Comparison of ENCODE assay signal across 1 cellular context in the genomic region with DNA sequence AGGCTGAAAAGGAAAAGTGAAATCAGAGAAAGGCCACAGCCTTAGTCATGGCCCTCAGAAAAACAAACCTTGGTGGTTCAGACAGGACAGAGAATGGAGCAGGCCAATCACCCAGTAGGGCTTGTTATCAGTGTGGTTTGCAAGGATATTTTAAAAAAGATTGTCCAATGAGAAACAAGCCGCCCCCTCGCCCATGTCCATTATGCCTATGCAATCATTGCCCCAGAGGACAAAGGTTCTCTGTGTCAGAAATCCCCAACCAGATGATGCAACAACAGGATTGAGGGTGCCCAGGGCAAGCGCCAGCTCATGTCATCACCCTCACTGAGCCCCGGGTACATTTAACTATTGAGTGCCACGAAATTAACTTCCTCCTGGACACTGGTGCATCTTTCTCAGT.
TF ChIP-seq lines count a peak whose summit lies in the region.
"Not testable (repeated sequence)": the region's sequence is repeated elsewhere in the genome, so short reads cannot be mapped to it uniquely, and the experiment has no call there.

No MANE protein-coding gene starts in this region.

TF ChIP-seq in HepG2, 621 proteins besides CTCF, POLR2A, EP300 and RAD21 (continued from another document):
- TF ChIP-seq, protein P1, sequence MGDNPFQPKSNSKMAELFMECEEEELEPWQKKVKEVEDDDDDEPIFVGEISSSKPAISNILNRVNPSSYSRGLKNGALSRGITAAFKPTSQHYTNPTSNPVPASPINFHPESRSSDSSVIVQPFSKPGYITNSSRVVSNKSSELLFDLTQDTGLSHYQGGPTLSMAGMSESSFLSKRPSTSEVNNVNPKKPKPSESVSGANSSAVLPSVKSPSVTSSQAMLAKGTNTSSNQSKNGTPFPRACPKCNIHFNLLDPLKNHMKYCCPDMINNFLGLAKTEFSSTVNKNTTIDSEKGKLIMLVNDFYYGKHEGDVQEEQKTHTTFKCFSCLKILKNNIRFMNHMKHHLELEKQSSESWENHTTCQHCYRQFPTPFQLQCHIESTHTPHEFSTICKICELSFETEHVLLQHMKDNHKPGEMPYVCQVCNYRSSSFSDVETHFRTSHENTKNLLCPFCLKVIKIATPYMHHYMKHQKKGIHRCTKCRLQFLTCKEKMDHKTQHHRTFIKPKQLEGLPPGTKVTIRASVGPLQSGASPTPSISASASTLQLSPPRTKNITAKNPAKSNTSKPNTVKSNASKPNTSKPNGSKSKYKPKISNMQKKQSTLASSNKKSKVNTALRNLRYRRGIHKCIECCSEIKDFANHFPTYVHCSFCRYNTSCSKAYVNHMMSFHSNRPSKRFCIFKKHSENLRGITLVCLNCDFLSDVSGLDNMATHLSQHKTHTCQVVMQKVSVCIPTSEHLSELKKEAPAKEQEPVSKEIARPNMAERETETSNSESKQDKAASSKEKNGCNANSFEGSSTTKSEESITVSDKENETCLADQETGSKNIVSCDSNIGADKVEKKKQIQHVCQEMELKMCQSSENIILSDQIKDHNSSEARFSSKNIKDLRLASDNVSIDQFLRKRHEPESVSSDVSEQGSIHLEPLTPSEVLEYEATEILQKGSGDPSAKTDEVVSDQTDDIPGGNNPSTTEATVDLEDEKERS (CRISPR knock-in tag; IDR thresholded peaks at IDR 0.05), result 0 out of 2 replicates have a peak, but pooled peaks have one; percentile 66
- TF ChIP-seq NCOR1 (IDR thresholded peaks at IDR 0.05; ENCODE audit: borderline replicate concordance, low read length) (peak; percentile 53; the same call in 1 of the 2 replicates), ZKSCAN1 (IDR thresholded peaks at IDR 0.05; ENCODE audit: low read length) (0 out of 2 replicates have a peak, but pooled peaks have one; percentile 51), ZNF644 (CRISPR knock-in tag; IDR thresholded peaks at IDR 0.05; ENCODE audit: low read depth) (peak; percentile 90), SALL1 (CRISPR knock-in tag; IDR thresholded peaks at IDR 0.05) (0 out of 2 replicates have a peak, but pooled peaks have one; percentile 25), RARA (CRISPR knock-in tag; IDR thresholded peaks at IDR 0.05) (peak; percentile 65), HNF4A (CRISPR knock-in tag; IDR thresholded peaks at IDR 0.05) (peak; percentile 73), GABPB1 (CRISPR knock-in tag; IDR thresholded peaks at IDR 0.05) (peak; percentile 18; the same call in 1 of the 2 replicates), GATAD2A (CRISPR knock-in tag; IDR thresholded peaks at IDR 0.05) (peak; percentile 57), NFYB (CRISPR knock-in tag; IDR thresholded peaks at IDR 0.05) (peak; percentile 48), THAP11 (CRISPR knock-in tag; IDR thresholded peaks at IDR 0.05) (peak; percentile 23; the same call in 1 of the 2 replicates), SOX6 (CRISPR knock-in tag; IDR thresholded peaks at IDR 0.05) (peak; percentile 35; the same call in 1 of the 2 replicates), ATF7 (IDR thresholded peaks at IDR 0.05) (peak; percentile 24; the same call in 1 of the 2 replicates), CREB1 (IDR thresholded peaks at IDR 0.05) (0 out of 2 replicates have a peak, but pooled peaks have one; percentile 9), CREB1 (CRISPR knock-in tag; IDR thresholded peaks at IDR 0.05) (peak; percentile 45; the same call in 1 of the 2 replicates), CBX5 (CRISPR knock-in tag; IDR thresholded peaks at IDR 0.05; ENCODE audit: borderline replicate concordance) (peak; percentile 49; the same call in 1 of the 2 replicates), ZNF652 (CRISPR knock-in tag; IDR thresholded peaks at IDR 0.05; ENCODE audit: borderline replicate concordance, low read depth) (peak; percentile 69), ZBTB21 (CRISPR knock-in tag; IDR thresholded peaks at IDR 0.05) (peak; percentile 27; the same call in 1 of the 2 replicates), SOX13 (CRISPR knock-in tag; conservative IDR thresholded peaks at IDR 0.05 in 1 of 2, IDR thresholded peaks at IDR 0.05 in 1 of 2) (peak in 1 of 2 experiments; percentile 26; a peak in 1 of 4 replicates), TRIM24 (CRISPR knock-in tag; IDR thresholded peaks at IDR 0.05) (peak; percentile 59; the same call in 1 of the 2 replicates)
- TF ChIP-seq, protein P2, sequence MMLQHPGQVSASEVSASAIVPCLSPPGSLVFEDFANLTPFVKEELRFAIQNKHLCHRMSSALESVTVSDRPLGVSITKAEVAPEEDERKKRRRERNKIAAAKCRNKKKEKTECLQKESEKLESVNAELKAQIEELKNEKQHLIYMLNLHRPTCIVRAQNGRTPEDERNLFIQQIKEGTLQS (CRISPR knock-in tag; IDR thresholded peaks at IDR 0.05), result peak; percentile 68
- TF ChIP-seq, protein P3, sequence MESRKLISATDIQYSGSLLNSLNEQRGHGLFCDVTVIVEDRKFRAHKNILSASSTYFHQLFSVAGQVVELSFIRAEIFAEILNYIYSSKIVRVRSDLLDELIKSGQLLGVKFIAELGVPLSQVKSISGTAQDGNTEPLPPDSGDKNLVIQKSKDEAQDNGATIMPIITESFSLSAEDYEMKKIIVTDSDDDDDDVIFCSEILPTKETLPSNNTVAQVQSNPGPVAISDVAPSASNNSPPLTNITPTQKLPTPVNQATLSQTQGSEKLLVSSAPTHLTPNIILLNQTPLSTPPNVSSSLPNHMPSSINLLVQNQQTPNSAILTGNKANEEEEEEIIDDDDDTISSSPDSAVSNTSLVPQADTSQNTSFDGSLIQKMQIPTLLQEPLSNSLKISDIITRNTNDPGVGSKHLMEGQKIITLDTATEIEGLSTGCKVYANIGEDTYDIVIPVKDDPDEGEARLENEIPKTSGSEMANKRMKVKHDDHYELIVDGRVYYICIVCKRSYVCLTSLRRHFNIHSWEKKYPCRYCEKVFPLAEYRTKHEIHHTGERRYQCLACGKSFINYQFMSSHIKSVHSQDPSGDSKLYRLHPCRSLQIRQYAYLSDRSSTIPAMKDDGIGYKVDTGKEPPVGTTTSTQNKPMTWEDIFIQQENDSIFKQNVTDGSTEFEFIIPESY (CRISPR knock-in tag; IDR thresholded peaks at IDR 0.05), result peak; percentile 92
- TF ChIP-seq SOX6 (IDR thresholded peaks at IDR 0.05); ATF7 (CRISPR knock-in tag; IDR thresholded peaks at IDR 0.05); SOX13 (IDR thresholded peaks at IDR 0.05): not testable (repeated sequence)
- TF ChIP-seq, protein P4, sequence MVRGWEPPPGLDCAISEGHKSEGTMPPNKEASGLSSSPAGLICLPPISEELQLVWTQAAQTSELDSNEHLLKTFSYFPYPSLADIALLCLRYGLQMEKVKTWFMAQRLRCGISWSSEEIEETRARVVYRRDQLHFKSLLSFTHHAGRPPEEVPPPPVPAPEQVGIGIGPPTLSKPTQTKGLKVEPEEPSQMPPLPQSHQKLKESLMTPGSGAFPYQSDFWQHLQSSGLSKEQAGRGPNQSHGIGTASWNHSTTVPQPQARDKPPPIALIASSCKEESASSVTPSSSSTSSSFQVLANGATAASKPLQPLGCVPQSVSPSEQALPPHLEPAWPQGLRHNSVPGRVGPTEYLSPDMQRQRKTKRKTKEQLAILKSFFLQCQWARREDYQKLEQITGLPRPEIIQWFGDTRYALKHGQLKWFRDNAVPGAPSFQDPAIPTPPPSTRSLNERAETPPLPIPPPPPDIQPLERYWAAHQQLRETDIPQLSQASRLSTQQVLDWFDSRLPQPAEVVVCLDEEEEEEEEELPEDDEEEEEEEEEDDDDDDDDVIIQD (CRISPR knock-in tag; IDR thresholded peaks at IDR 0.05; ENCODE audit: low read depth), result peak; percentile 62; the same call in 1 of the 2 replicates
